14 cellular contexts compared by ENCODE assay signal in genomic region chr17:57293077-57293476, GRCh38. TPM values are rescaled to one million over a fixed set of nuclear protein-coding genes. Genes with fewer than 3 reads are reported as not detected.
DNase-seq lines count a peak whose midpoint lies in the region; ATAC-seq and TF ChIP-seq lines count a peak whose summit lies in the region.
"Had no signal": no experiment of that assay in that cellular context is flagged by ENCODE, and none has a peak within 500 bp of the region (broad histone marks: within the 10 kb centered on the region; RNA-seq: fewer than 3 reads in every experiment).

No MANE protein-coding gene starts in this region.

- H3K79me2 ChIP-seq in GM23338 (replicated peaks; ENCODE audit: insufficient read depth) (peaks cover 37% of the 10 kb centered on the region), neural progenitor cell (ENCODE audit: low read depth) (peaks cover 97% of the 10 kb centered on the region)

- TF ChIP-seq CTCF in GM23338 (conservative IDR thresholded peaks at IDR 0.05; ENCODE audit: low read depth in 2 of 2) (no peak), neural progenitor cell (IDR thresholded peaks at IDR 0.05) (no peak), dorsolateral prefrontal cortex (IDR thresholded peaks at IDR 0.05 in 54 of 56, conservative IDR thresholded peaks at IDR 0.05 in 2 of 56; ENCODE audit: low read depth in 1 of 56, partially characterized antibody in 56 of 56) (no peak)

- DNase-seq in GM23338 (ENCODE audit: low spot score), result no peak
- peak; percentile 28 for DNase-seq in NCI-H69 (lab: John Stamatoyannopoulos, UW)
- no peak for DNase-seq in neural progenitor cell (ENCODE audit: low spot score)
- no peak for DNase-seq in KG1 (lab: John Stamatoyannopoulos, UW)
- no peak for DNase-seq in NOMO-1 treated with dmso at 0.1 percent for 144 hours (lab: John Stamatoyannopoulos, UW; ENCODE audit: unreplicated experiment)
- no peak for DNase-seq in DMS79 (lab: John Stamatoyannopoulos, UW)
- no peak for DNase-seq in dorsolateral prefrontal cortex
- DNase-seq: activated CD4-positive, alpha-beta T cell treated with anti-CD3 and anti-CD28 coated beads, Interleukin-2, amount 10 ng/mL, durations not matched to agents 24 days and 14 days; GF-D8; NCI-H2029 had no signal

- ATAC-seq in GM23338, result no peak
- ATAC-seq: activated T-helper 17 cell treated with anti-CD3 and anti-CD28 coated beads, Interleukin-2, amount 50 U/mL, for 72 hours; K562; sciatic nerve had no signal

- H3K4me3 Mint-ChIP-seq in GM23338 (no peak overlapping the region), neural progenitor cell (no peak overlapping the region)
- H3K4me3 Mint-ChIP-seq: activated CD4-positive, alpha-beta T cell treated with anti-CD3 and anti-CD28 coated beads, Interleukin-2, amount 10 ng/mL, durations not matched to agents 24 days and 14 days; activated T-helper 17 cell treated with anti-CD3 and anti-CD28 coated beads, Interleukin-2, amount 50 U/mL, for 72 hours had no signal

- H3K4me2 ChIP-seq in GM23338 (no peak overlapping the region), neural progenitor cell (no peak overlapping the region)

- intact Hi-C loops in dorsolateral prefrontal cortex (cut with DNase I), result loop anchor here in 1 of 2 donors (10.0 kb wide), 1 partner anchor 112 kb away; no protein-coding TSS in a partner anchor

- WGBS in ectodermal cell, 2 experiments, result 89 to 92% methylated on average over 8 to 10 of the region's 10 CpGs

- H3K9me3 Mint-ChIP-seq in GM23338, result peaks cover 8% of the 10 kb centered on the region
- H3K9me3 Mint-ChIP-seq in neural progenitor cell, result peaks cover 14% of the 10 kb centered on the region
- H3K9me3 Mint-ChIP-seq: activated T-helper 17 cell treated with anti-CD3 and anti-CD28 coated beads, Interleukin-2, amount 50 U/mL, for 72 hours had no signal

- H3F3A ChIP-seq in GM23338 (replicated peaks; ENCODE audit: low read depth) (no peaks in the 10 kb centered on the region), neural progenitor cell (ENCODE audit: low read depth) (no peaks in the 10 kb centered on the region)

- H3K27me3 Mint-ChIP-seq in GM23338 (ENCODE audit: insufficient read depth, low read depth, poor library complexity) (peaks cover 6% of the 10 kb centered on the region), neural progenitor cell (ENCODE audit: insufficient read depth, low read depth) (peaks cover 4% of the 10 kb centered on the region)
- H3K27me3 Mint-ChIP-seq: activated CD4-positive, alpha-beta T cell treated with anti-CD3 and anti-CD28 coated beads, Interleukin-2, amount 10 ng/mL, durations not matched to agents 24 days and 14 days; activated T-helper 17 cell treated with anti-CD3 and anti-CD28 coated beads, Interleukin-2, amount 50 U/mL, for 72 hours had no signal

- H3K4me3 ChIP-seq in GM23338 (no peak overlapping the region), ectodermal cell (ENCODE audit: insufficient read depth, low read depth, low read length) (no peak overlapping the region), neural progenitor cell (no peak overlapping the region), dorsolateral prefrontal cortex (no peak overlapping the region)
- H3K4me3 ChIP-seq: K562 had no signal

- H3K9me3 ChIP-seq in ectodermal cell (ENCODE audit: control insufficient read depth, low read length) (peaks cover 2% of the 10 kb centered on the region), neural progenitor cell (ENCODE audit: low read depth) (peaks cover 9% of the 10 kb centered on the region)

- H3K36me3 Mint-ChIP-seq in GM23338 (ENCODE audit: low read depth) (peaks cover 21% of the 10 kb centered on the region), neural progenitor cell (peaks cover 43% of the 10 kb centered on the region)

- H3K27ac ChIP-seq in GM23338 (ENCODE audit: low read depth) (peak overlapping the region; percentile 66; the same call in 1 of the 2 replicates), ectodermal cell (ENCODE audit: insufficient read depth, low read depth, low read length, poor library complexity, severe bottlenecking) (peak overlapping the region; percentile 13), neural progenitor cell (peak overlapping the region; percentile 20), dorsolateral prefrontal cortex (peak overlapping the region in 3 of 59 donors; percentile 21 to 75 (median 53))

- no peak overlapping the region for H3K9ac ChIP-seq in neural progenitor cell

- H3K36me3 ChIP-seq in GM23338 (ENCODE audit: insufficient read depth) (peaks cover 3% of the 10 kb centered on the region; the same call in 1 of the 2 replicates), ectodermal cell (ENCODE audit: control insufficient read depth, insufficient read depth, low read length) (peaks cover 9% of the 10 kb centered on the region), neural progenitor cell (peaks cover 10% of the 10 kb centered on the region)

- H3K27me3 ChIP-seq in GM23338 (ENCODE audit: insufficient read depth) (no peaks in the 10 kb centered on the region), ectodermal cell (ENCODE audit: control insufficient read depth, insufficient read depth, low read length, poor library complexity, severe bottlenecking) (no peaks in the 10 kb centered on the region), neural progenitor cell (no peaks in the 10 kb centered on the region), dorsolateral prefrontal cortex (no peaks in the 10 kb centered on the region)

- H3K4me1 ChIP-seq in GM23338 (ENCODE audit: insufficient read depth) (peaks cover 30% of the 10 kb centered on the region), ectodermal cell (ENCODE audit: control insufficient read depth, insufficient read depth, low read length) (peaks cover 36% of the 10 kb centered on the region), neural progenitor cell (peaks cover 33% of the 10 kb centered on the region)

- H2AFZ ChIP-seq in GM23338 (no peak overlapping the region), neural progenitor cell (replicated peaks) (no peak overlapping the region)

- H4K20me1 ChIP-seq in GM23338 (replicated peaks; ENCODE audit: insufficient read depth) (peaks cover 28% of the 10 kb centered on the region), neural progenitor cell (ENCODE audit: low read depth) (peaks cover 70% of the 10 kb centered on the region)

- H3K27ac Mint-ChIP-seq in GM23338 (no peak overlapping the region), neural progenitor cell (no peak overlapping the region)

- no peaks in the 10 kb centered on the region for H3K9me2 ChIP-seq in GM23338 (ENCODE audit: insufficient read depth)

- H3K4me1 Mint-ChIP-seq in GM23338 (peaks cover 45% of the 10 kb centered on the region), neural progenitor cell (peaks cover 77% of the 10 kb centered on the region)

TF ChIP-seq in GM23338, 12 proteins besides CTCF, POLR2A, EP300 and RAD21 (continues in another document):
- TF ChIP-seq NANOG (IDR thresholded peaks at IDR 0.05; ENCODE audit: borderline replicate concordance) (no peak), ZNF114 (CRISPR knock-in tag; IDR thresholded peaks at IDR 0.05) (no peak), POLR2AphosphoS5 (IDR thresholded peaks at IDR 0.05; ENCODE audit: low read depth) (no peak), EZH2phosphoT487 (IDR thresholded peaks at IDR 0.05; ENCODE audit: unreplicated experiment) (no peak), STAT1 (IDR thresholded peaks at IDR 0.05; ENCODE audit: unreplicated experiment) (no peak), REST (IDR thresholded peaks at IDR 0.05; ENCODE audit: unreplicated experiment) (no peak), JUNB (IDR thresholded peaks at IDR 0.05; ENCODE audit: unreplicated experiment) (no peak), EZH2 (IDR thresholded peaks at IDR 0.05; ENCODE audit: low read depth, unreplicated experiment) (no peak)

RNA-seq across cellular contexts. Expression of gene MSI2, which starts 36.8 kb away (rescaled TPM):
- 34.0 and 41.8 TPM in 2 replicates for total RNA-seq in GM23338 (2014; rRNA removed; shearing (Covaris generic))
- polyA plus RNA-seq in GM23338 (2016; fragmentation: Nextera tagmentation; extraction: Ambion mirVana), result 18.9 and 19.1 TPM in 2 replicates
- polyA plus RNA-seq in ectodermal cell (2013, experiment 1 of 4), result 111 TPM
- 131 TPM for polyA plus RNA-seq in ectodermal cell (2013, experiment 2 of 4)
- polyA plus RNA-seq in ectodermal cell (2013, experiment 3 of 4), result 65.3 TPM
- 74.6 TPM for polyA plus RNA-seq in ectodermal cell (2013, experiment 4 of 4)
- total RNA-seq in neural progenitor cell (ENCODE audit: low replicate concordance), result 92.7 and 96.9 TPM in 2 replicates
- total RNA-seq in dorsolateral prefrontal cortex, result 100 to 1,000 TPM in 115 of 120 experiments, 10 to 100 TPM in 5; 86.3 to 279 (median 141) TPM
